Comparison of ENCODE assay signal across 31 cellular contexts in genomic region chr2:31778153-31778552, GRCh38.
"Had no signal": no experiment of that assay in that cellular context is flagged by ENCODE, and none has a peak within 500 bp of the region (broad histone marks: within the 10 kb centered on the region; RNA-seq: fewer than 3 reads in every experiment).

No MANE protein-coding gene starts in this region.

- FAIRE-seq: frontal cortex had no signal

- H3K9me3 Mint-ChIP-seq: activated T-helper 1 cell treated with anti-CD3 and anti-CD28 coated beads, Interleukin-12 subunit alpha, Interleukin-12 subunit beta, Interleukin-2, Interleukin-4 antibody, amounts not matched to agents 30 ng/mL and 10 ng/mL and 1 ng/mL, durations not matched to agents 14 hours and 24 hours and 36 hours had no signal

- H3K4me1 ChIP-seq: ascending aorta, breast epithelium had no signal

- H3K27me3 ChIP-seq: ascending aorta, breast epithelium, cardiac muscle cell had no signal

- ATAC-seq: activated CD4-positive, alpha-beta T cell treated with anti-CD3 and anti-CD28 coated beads for 36 hours; activated CD8-positive, alpha-beta memory T cell treated with anti-CD3 and anti-CD28 coated beads, Interleukin-2, amount 10 ng/mL, durations not matched to agents 7 days and 5 days; activated CD8-positive, alpha-beta T cell treated with anti-CD3 and anti-CD28 coated beads, Interleukin-2, amount 10 ng/mL, durations not matched to agents 7 days and 5 days; activated naive CD4-positive, alpha-beta T cell treated with anti-CD3 and anti-CD28 coated beads, Interleukin-2, amount 50 U/mL, for 72 hours; esophagus mucosa had no signal

- H3K27ac Mint-ChIP-seq: activated CD4-positive, alpha-beta memory T cell treated with anti-CD3 and anti-CD28 coated beads for 36 hours; activated CD4-positive, alpha-beta T cell treated with anti-CD3 and anti-CD28 coated beads for 36 hours; activated CD4-positive, alpha-beta T cell treated with anti-CD3 and anti-CD28 coated beads, Interleukin-2, amount 10 ng/mL, durations not matched to agents 24 days and 14 days; activated CD8-positive, alpha-beta memory T cell treated with anti-CD3 and anti-CD28 coated beads, Interleukin-2, amount 10 ng/mL, durations not matched to agents 7 days and 5 days; activated CD8-positive, alpha-beta T cell treated with anti-CD3 and anti-CD28 coated beads, Interleukin-2, amount 10 ng/mL, durations not matched to agents 7 days and 5 days; activated naive CD4-positive, alpha-beta T cell treated with anti-CD3 and anti-CD28 coated beads, Interleukin-2, amount 10 ng/mL, durations not matched to agents 7 days and 5 days; activated naive CD4-positive, alpha-beta T cell treated with anti-CD3 and anti-CD28 coated beads, Interleukin-2, amount 50 U/mL, for 72 hours; activated naive CD8-positive, alpha-beta T cell treated with anti-CD3 and anti-CD28 coated beads, Interleukin-2, amount 10 ng/mL, durations not matched to agents 7 days and 5 days; activated T-helper 1 cell treated with anti-CD3 and anti-CD28 coated beads, Interleukin-12 subunit alpha, Interleukin-12 subunit beta, Interleukin-2, Interleukin-4 antibody, amounts not matched to agents 30 ng/mL and 10 ng/mL and 1 ng/mL, durations not matched to agents 14 hours and 24 hours and 36 hours; activated T-helper 2 cell treated with anti-CD3 and anti-CD28 coated beads, Interferon-gamma antibody, Interleukin-2, Interleukin-4, amounts not matched to agents 10 μg/mL and 5 μg/mL and 100 μg/mL, durations not matched to agents 14 hours and 24 hours and 36 hours; brain; dendritic cell treated with granulocyte-macrophage colony-stimulating factor and Interleukin-4, amounts not matched to agents 40 ng/mL and 50 ng/mL, for 4 days; endodermal cell had no signal

- H3K36me3 Mint-ChIP-seq: activated CD4-positive, alpha-beta memory T cell treated with anti-CD3 and anti-CD28 coated beads for 36 hours; activated CD8-positive, alpha-beta memory T cell treated with anti-CD3 and anti-CD28 coated beads, Interleukin-2, amount 10 ng/mL, durations not matched to agents 7 days and 5 days; activated naive CD4-positive, alpha-beta T cell treated with anti-CD3 and anti-CD28 coated beads, Interleukin-2, amount 10 ng/mL, durations not matched to agents 7 days and 5 days; activated naive CD8-positive, alpha-beta T cell treated with anti-CD3 and anti-CD28 coated beads, Interleukin-2, amount 10 ng/mL, durations not matched to agents 7 days and 5 days; brain had no signal

- H3K4me1 Mint-ChIP-seq: activated CD4-positive, alpha-beta T cell treated with anti-CD3 and anti-CD28 coated beads for 36 hours; activated CD4-positive, alpha-beta T cell treated with anti-CD3 and anti-CD28 coated beads, Interleukin-2, amount 10 ng/mL, durations not matched to agents 24 days and 14 days; activated CD8-positive, alpha-beta memory T cell treated with anti-CD3 and anti-CD28 coated beads, Interleukin-2, amount 10 ng/mL, durations not matched to agents 7 days and 5 days; activated naive CD4-positive, alpha-beta T cell treated with anti-CD3 and anti-CD28 coated beads, Interleukin-2, amount 10 ng/mL, durations not matched to agents 7 days and 5 days; activated naive CD8-positive, alpha-beta T cell treated with anti-CD3 and anti-CD28 coated beads, Interleukin-2, amount 10 ng/mL, durations not matched to agents 7 days and 5 days; brain; endodermal cell had no signal

- H3K4me3 Mint-ChIP-seq: activated CD4-positive, alpha-beta memory T cell treated with anti-CD3 and anti-CD28 coated beads for 36 hours; activated CD4-positive, alpha-beta T cell treated with anti-CD3 and anti-CD28 coated beads for 36 hours; activated CD4-positive, alpha-beta T cell treated with anti-CD3 and anti-CD28 coated beads, Interleukin-2, amount 10 ng/mL, durations not matched to agents 24 days and 14 days; activated CD8-positive, alpha-beta memory T cell treated with anti-CD3 and anti-CD28 coated beads, Interleukin-2, amount 10 ng/mL, durations not matched to agents 7 days and 5 days; activated CD8-positive, alpha-beta T cell treated with anti-CD3 and anti-CD28 coated beads, Interleukin-2, amount 10 ng/mL, durations not matched to agents 7 days and 5 days; activated naive CD4-positive, alpha-beta T cell treated with anti-CD3 and anti-CD28 coated beads, Interleukin-2, amount 10 ng/mL, durations not matched to agents 7 days and 5 days; activated naive CD8-positive, alpha-beta T cell treated with anti-CD3 and anti-CD28 coated beads, Interleukin-2, amount 10 ng/mL, durations not matched to agents 7 days and 5 days; activated T-helper 1 cell treated with anti-CD3 and anti-CD28 coated beads, Interleukin-12 subunit alpha, Interleukin-12 subunit beta, Interleukin-2, Interleukin-4 antibody, amounts not matched to agents 30 ng/mL and 10 ng/mL and 1 ng/mL, durations not matched to agents 14 hours and 24 hours and 36 hours; brain; dendritic cell treated with granulocyte-macrophage colony-stimulating factor and Interleukin-4, amounts not matched to agents 40 ng/mL and 50 ng/mL, for 4 days; endodermal cell had no signal

- H3K9me3 ChIP-seq: ascending aorta had no signal

- DNase-seq: activated CD4-positive, alpha-beta memory T cell treated with anti-CD3 and anti-CD28 coated beads for 36 hours; activated CD4-positive, alpha-beta T cell treated with anti-CD3 and anti-CD28 coated beads for 36 hours; activated CD4-positive, alpha-beta T cell treated with anti-CD3 and anti-CD28 coated beads, Interleukin-2, amount 10 ng/mL, durations not matched to agents 24 days and 14 days; activated CD4-positive, CD25-positive, alpha-beta regulatory T cell; activated CD4-positive, CD25-positive, alpha-beta regulatory T cell treated with anti-CD3 and anti-CD28 coated beads, Interleukin-2, amount 50 U/mL, for 72 hours; activated CD8-positive, alpha-beta memory T cell treated with anti-CD3 and anti-CD28 coated beads, Interleukin-2, amount 10 ng/mL, durations not matched to agents 7 days and 5 days; activated CD8-positive, alpha-beta memory T cell treated with anti-CD3 and anti-CD28 coated beads, Interleukin-2, amount 50 U/mL, for 4 hours; activated CD8-positive, alpha-beta T cell treated with anti-CD3 and anti-CD28 coated beads, Interleukin-2, amount 10 ng/mL, durations not matched to agents 7 days and 5 days; activated effector memory CD4-positive, alpha-beta T cell treated with anti-CD3 and anti-CD28 coated beads, Interleukin-2, amount 50 U/mL, for 16 hours; activated naive CD4-positive, alpha-beta T cell treated with anti-CD3 and anti-CD28 coated beads, Interleukin-2, amount 10 ng/mL, durations not matched to agents 7 days and 5 days; activated naive CD8-positive, alpha-beta T cell treated with anti-CD3 and anti-CD28 coated beads, Interleukin-2, amount 10 ng/mL, durations not matched to agents 7 days and 5 days; activated T-cell treated with anti-CD3 and anti-CD28 coated beads, Interleukin-2, amount 50 U/mL, for 1 hour; activated T-cell treated with anti-CD3 and anti-CD28 coated beads, Interleukin-2, amount 50 U/mL, for 48 hours; central memory CD4-positive, alpha-beta T cell; cerebellar nuclear complex; dorsolateral prefrontal cortex; effector memory CD4-positive, alpha-beta T cell; endodermal cell; foreskin fibroblast; T-helper 2 cell had no signal

- H3K36me3 ChIP-seq: ascending aorta, breast epithelium, cardiac muscle cell had no signal

- H3K27ac ChIP-seq: ascending aorta, breast epithelium, cardiac muscle cell, coronary artery, dorsolateral prefrontal cortex had no signal

- H3K4me3 ChIP-seq: ascending aorta, breast epithelium, cardiac muscle cell, coronary artery, dorsolateral prefrontal cortex had no signal
